ENCODE assay signal across 28 cellular contexts in genomic region chr6:110643175-110643574, GRCh38.
DNase-seq lines count a peak whose midpoint lies in the region; ATAC-seq, FAIRE-seq and TF ChIP-seq lines count a peak whose summit lies in the region.
"Had no signal": no experiment of that assay in that cellular context is flagged by ENCODE, and none has a peak within 500 bp of the region (broad histone marks: within the 10 kb centered on the region; RNA-seq: fewer than 3 reads in every experiment).

No MANE protein-coding gene starts in this region.

- H3K27ac ChIP-seq in K562 (ENCODE audit: extremely low read depth, low read depth, low read length), result no peak overlapping the region
- H3K27ac ChIP-seq: BLaER1 treated with 17β-estradiol and CSF1 and Interleukin-3, amounts not matched to agents 10 nM and 100 nM; breast epithelium; RWPE1; tibial artery; vagina had no signal

- no peak overlapping the region for H3K4me3 ChIP-seq in K562
- H3K4me3 ChIP-seq: BLaER1 treated with 17β-estradiol and CSF1 and Interleukin-3, amounts not matched to agents 10 nM and 100 nM; breast epithelium; tibial artery; vagina had no signal

- no peak for TF ChIP-seq RAD21 in K562 (CRISPR knock-in tag; conservative IDR thresholded peaks at IDR 0.05 in 1 of 2, IDR thresholded peaks at IDR 0.05 in 1 of 2)

- H3K27me3 ChIP-seq in K562 (ENCODE audit: control insufficient read depth in 2 of 2, insufficient read depth in 2 of 2, low read length in 2 of 2), result no peaks in the 10 kb centered on the region
- H3K27me3 ChIP-seq: BLaER1 treated with 17β-estradiol and CSF1 and Interleukin-3, amounts not matched to agents 10 nM and 100 nM; breast epithelium; tibial artery; vagina had no signal

- no peak for ATAC-seq in K562
- ATAC-seq in GM18520 (IDR thresholded peaks at IDR 0.05; ENCODE audit: unreplicated experiment), result no peak
- ATAC-seq: activated CD4-positive, CD25-positive, alpha-beta regulatory T cell treated with anti-CD3 and anti-CD28 coated beads, Interleukin-2, amount 50 U/mL, for 24 hours; activated T-cell treated with anti-CD3 and anti-CD28 coated beads, Interleukin-2, amount 50 U/mL, for 72 hours had no signal

- no peak overlapping the region for H3K9ac ChIP-seq in K562 (ENCODE audit: insufficient read depth in 1 of 2, low read depth in 2 of 2, low read length in 2 of 2)
- H3K9ac ChIP-seq: BLaER1 treated with 17β-estradiol and CSF1 and Interleukin-3, amounts not matched to agents 10 nM and 100 nM had no signal

- TF ChIP-seq CTCF in K562 (IDR thresholded peaks at IDR 0.05 in 2 of 3, conservative IDR thresholded peaks at IDR 0.05 in 1 of 3; ENCODE audit: insufficient read depth in 2 of 3, low read depth in 1 of 3, low read length in 3 of 3), result no peak

- no peak overlapping the region for H3K4me2 ChIP-seq in K562 (ENCODE audit: insufficient read depth, low read length)
- H3K4me2 ChIP-seq: BLaER1 treated with 17β-estradiol and CSF1 and Interleukin-3, amounts not matched to agents 10 nM and 100 nM had no signal

- POLR2A ChIA-PET in K562 (lab: Yijun Ruan, JAX), result interaction anchor here (1.1 kb wide), 1 partner anchor 233 kb away, joined by 3 read pairs; no protein-coding TSS in a partner anchor

- no peak for FAIRE-seq in K562 (lab: Jason Lieb, UNC)
- no peak for FAIRE-seq in frontal cortex (lab: Jason Lieb, UNC)
- FAIRE-seq: G401.6 had no signal

- BruUV-seq in K562 (replicated peaks; lab: Mats Ljungman, UMichigan), result no TSS peak

- H4K20me1 ChIP-seq in K562 (replicated peaks; ENCODE audit: control insufficient read depth, insufficient read depth, low read length), result no peaks in the 10 kb centered on the region
- H4K20me1 ChIP-seq: BLaER1 treated with 17β-estradiol and CSF1 and Interleukin-3, amounts not matched to agents 10 nM and 100 nM had no signal

- no peaks in the 10 kb centered on the region for H3K79me2 ChIP-seq in K562 (ENCODE audit: control insufficient read depth, insufficient read depth, low read length)

- in situ Hi-C loops in K562 (cut with MboI), result no loop called here

- TF ChIP-seq POLR2A in K562 (conservative IDR thresholded peaks at IDR 0.05), result no peak

- H3K4me1 ChIP-seq in K562 (replicated peaks in 1 of 2; ENCODE audit: control insufficient read depth in 2 of 2, insufficient read depth in 2 of 2, low read length in 2 of 2), result no peaks in the 10 kb centered on the region
- H3K4me1 ChIP-seq: breast epithelium, tibial artery, vagina had no signal

- H3K36me3 ChIP-seq in K562 (ENCODE audit: control insufficient read depth, insufficient read depth, low read length), result no peaks in the 10 kb centered on the region

- H3K9me1 ChIP-seq in K562 (ENCODE audit: control insufficient read depth, insufficient read depth, low read length), result no peaks in the 10 kb centered on the region

- CTCF ChIA-PET in K562 (lab: Yijun Ruan, JAX; ENCODE audit: low intra/inter-chr PET ratio), result no interaction called here

- 5% methylated on average over 2 of the region's 2 CpGs for WGBS in K562 (ENCODE audit: insufficient coverage, low coverage, missing lambda C conversion rate)

- H2AFZ ChIP-seq in K562 (ENCODE audit: low read depth, low read length), result no peak overlapping the region

- no peak for TF ChIP-seq EP300 in K562 (IDR thresholded peaks at IDR 0.05; ENCODE audit: low read length)

- no peaks in the 10 kb centered on the region for H3K9me3 ChIP-seq in K562 (replicated peaks; ENCODE audit: control insufficient read depth, insufficient read depth, low read depth, low read length)
- H3K9me3 ChIP-seq: tibial artery, vagina had no signal

- intact Hi-C loops in K562 (cut with micrococcal nuclease), result no loop called here

- DNase-seq in EH (ENCODE audit: low read depth), result peak; percentile 51
- peak; percentile 13 for DNase-seq in RPMI7951 (ENCODE audit: low read depth)
- DNase-seq in K562 (ENCODE audit: extremely low read depth in 1 of 4, low spot score in 3 of 4), result no peak
- DNase-seq in iris pigment epithelial cell (ENCODE audit: low read depth), result peak; percentile 44
- DNase-seq in D341Med (ENCODE audit: low spot score), result no peak
- DNase-seq in frontal cortex (ENCODE audit: low spot score in 2 of 2), result no peak
- DNase-seq in stimulated activated CD4-positive, alpha-beta T cell treated with anti-CD3 and anti-CD28 coated beads, Interleukin-4, amount 100 ng/mL, for 1 hour, result no peak
- DNase-seq: activated CD4-positive, alpha-beta T cell treated with anti-CD3 and anti-CD28 coated beads, Interleukin-2, amount 50 U/mL, for 48 hours; activated naive CD4-positive, alpha-beta T cell treated with Interleukin-2 at 50 U/mL for 16 hours; activated T-cell treated with anti-CD3 and anti-CD28 coated beads, Interleukin-2, amount 50 U/mL, for 72 hours; COR-L47; DMS53; head of caudate nucleus; kidney glomerular epithelial cell; naive B cell; NCI-H1092; NCI-H1694; NCI-H446 treated with DMSO at 0.1 percent for 48 hours; NCI-H774; stimulated activated CD4-positive, alpha-beta T cell treated with anti-CD3 and anti-CD28 coated beads, Interleukin-4, amount 100 ng/mL, for 24 hours; tibial artery had no signal

TF ChIP-seq in K562, 482 proteins besides CTCF, POLR2A, EP300 and RAD21:
- TF ChIP-seq FOXK1 (CRISPR knock-in tag; IDR thresholded peaks at IDR 0.05; ENCODE audit: borderline replicate concordance) (no peak), FOSL1 (tag; conservative IDR thresholded peaks at IDR 0.05) (0 out of 2 replicates have a peak, but pooled peaks have one; percentile 26), ZNF316 (IDR thresholded peaks at IDR 0.05) (no peak), COPS2 (conservative IDR thresholded peaks at IDR 0.05) (no peak), POU5F1 (IDR thresholded peaks at IDR 0.05; ENCODE audit: borderline replicate concordance, low read depth, low read length, partially characterized antibody) (no peak)

Comparison
In these comparisons a context has a peak if more than half of its experiments do, and no peak if none do; other contexts are left out.
1. DNase-seq: peak in EH (single experiment), RPMI7951 (single experiment) and iris pigment epithelial cell (single experiment); none in K562 (0 of 4), D341Med (single experiment), frontal cortex (0 of 2) and stimulated activated CD4-positive, alpha-beta T cell treated with anti-CD3 and anti-CD28 coated beads, Interleukin-4, amount 100 ng/mL, for 1 hour (single experiment).